Comparison of ENCODE assay signal across 18 cellular contexts in genomic region chr6:20620043-20620442, GRCh38.
DNase-seq lines count a peak whose midpoint lies in the region; ATAC-seq and TF ChIP-seq lines count a peak whose summit lies in the region.
"Had no signal": no experiment of that assay in that cellular context is flagged by ENCODE, and none has a peak within 500 bp of the region (broad histone marks: within the 10 kb centered on the region; RNA-seq: fewer than 3 reads in every experiment).

No MANE protein-coding gene starts in this region.

- no peak for TF ChIP-seq CTCF in IMR-90 (conservative IDR thresholded peaks at IDR 0.05; ENCODE audit: low read depth, low read length)
- no peak for TF ChIP-seq CTCF in chondrocyte (IDR thresholded peaks at IDR 0.05)
- no peak for TF ChIP-seq CTCF in osteoblast (IDR thresholded peaks at IDR 0.05; ENCODE audit: extremely low read depth, low read depth, low read length)

- H3K4me2 ChIP-seq in IMR-90 (ENCODE audit: low read depth, low read length) = peak overlapping the region; percentile 52; the same call in 1 of the 2 replicates
- H3K4me2 ChIP-seq in osteoblast (ENCODE audit: insufficient read depth, low read length) = peak overlapping the region; percentile 52
- H3K4me2 ChIP-seq: BLaER1 treated with 17β-estradiol and CSF1 and Interleukin-3, amounts not matched to agents 10 nM and 100 nM had no signal

- no peak overlapping the region for H3K4me3 ChIP-seq in IMR-90 (ENCODE audit: insufficient read depth, low read depth, low read length)
- no peak overlapping the region for H3K4me3 ChIP-seq in osteoblast (ENCODE audit: insufficient read depth, low read length)
- H3K4me3 ChIP-seq: BLaER1 treated with 17β-estradiol and CSF1 and Interleukin-3, amounts not matched to agents 10 nM and 100 nM; K562; SJCRH30 had no signal

- H4K5ac ChIP-seq in IMR-90 (ENCODE audit: low read depth, low read length) = no peak overlapping the region

- H3K9me1 ChIP-seq in IMR-90 (ENCODE audit: insufficient read depth, low read length) = no peaks in the 10 kb centered on the region

- in situ Hi-C loops in IMR-90 (cut with MboI; ENCODE audit: low sequenced_read_pairs) = no loop called here

- H2BK120ac ChIP-seq in IMR-90 (ENCODE audit: low read depth, low read length) = peak overlapping the region; percentile 55; the same call in 1 of the 2 replicates

- H3K56ac ChIP-seq in IMR-90 (ENCODE audit: extremely low read depth, insufficient read depth, low read length) = no peak overlapping the region; the same call in 1 of the 2 replicates

- WGBS in IMR-90 (ENCODE audit: extremely low coverage in 2 of 2, insufficient read length in 1 of 2), 2 experiments = no CpG with 5 or more reads among the region's 2 CpGs

- no peak overlapping the region for H2AK9ac ChIP-seq in IMR-90 (replicated peaks; ENCODE audit: low read depth, low read length, poor library complexity)

- peak overlapping the region; percentile 82 for H3K27ac Mint-ChIP-seq in chondrocyte (ENCODE audit: unreplicated experiment)
- H3K27ac Mint-ChIP-seq: CD8-positive, alpha-beta T cell had no signal

- H3K79me1 ChIP-seq in IMR-90 (ENCODE audit: low read depth in 1 of 2, low read length in 2 of 2) = peaks cover 3 to 14% of the 10 kb centered on the region in 2 experiments

- no peak overlapping the region for H2BK15ac ChIP-seq in IMR-90 (ENCODE audit: low read depth, low read length)

- H4K20me1 ChIP-seq in IMR-90 (ENCODE audit: insufficient read depth, low read length) (no peaks in the 10 kb centered on the region), osteoblast (ENCODE audit: insufficient read depth, low read length) (no peaks in the 10 kb centered on the region)
- H4K20me1 ChIP-seq: BLaER1 treated with 17β-estradiol and CSF1 and Interleukin-3, amounts not matched to agents 10 nM and 100 nM had no signal

- H4K91ac ChIP-seq in IMR-90 (ENCODE audit: insufficient read depth, low read depth, low read length) = no peak overlapping the region

- H3K79me2 ChIP-seq in osteoblast (ENCODE audit: insufficient read depth, low read length) = no peaks in the 10 kb centered on the region

- H3K27ac ChIP-seq in IMR-90 (ENCODE audit: insufficient read depth, low read length) (no peak overlapping the region), osteoblast (ENCODE audit: low read depth, low read length) (peak overlapping the region; percentile 54)
- H3K27ac ChIP-seq: BLaER1 treated with 17β-estradiol and CSF1 and Interleukin-3, amounts not matched to agents 10 nM and 100 nM; RWPE1; SJCRH30 had no signal

- H3K9me3 ChIP-seq in IMR-90 (ENCODE audit: control insufficient read depth, insufficient read depth, low read length) = no peaks in the 10 kb centered on the region
- H3K9me3 ChIP-seq in osteoblast (ENCODE audit: low read depth, low read length) = no peaks in the 10 kb centered on the region
- H3K9me3 ChIP-seq: SJCRH30 had no signal

- H3K27me3 Mint-ChIP-seq in chondrocyte (ENCODE audit: low read depth) = no peaks in the 10 kb centered on the region

- H3K4me3 Mint-ChIP-seq in chondrocyte (ENCODE audit: unreplicated experiment) = no peak overlapping the region
- H3K4me3 Mint-ChIP-seq: CD8-positive, alpha-beta T cell had no signal

- no peaks in the 10 kb centered on the region for H3K9me3 Mint-ChIP-seq in chondrocyte (ENCODE audit: low read depth)
- H3K9me3 Mint-ChIP-seq: CD8-positive, alpha-beta T cell had no signal

- peak overlapping the region in 1 of 2 experiments; percentile 46; a peak in 1 of 4 replicates for H4K8ac ChIP-seq in IMR-90 (ENCODE audit: low read depth in 2 of 2, low read length in 2 of 2)

- peak overlapping the region; percentile 84 for H2BK5ac ChIP-seq in IMR-90 (ENCODE audit: low read depth, low read length, poor library complexity, severe bottlenecking)

- no peak overlapping the region for H2AK5ac ChIP-seq in IMR-90 (ENCODE audit: low read depth, low read length)

- BruUV-seq in IMR-90 (replicated peaks; lab: Mats Ljungman, UMichigan) = no TSS peak

- no peaks in the 10 kb centered on the region for H3K36me3 ChIP-seq in IMR-90 (ENCODE audit: control insufficient read depth, insufficient read depth, low read length)
- H3K36me3 ChIP-seq in osteoblast (ENCODE audit: insufficient read depth, low read length) = no peaks in the 10 kb centered on the region
- H3K36me3 ChIP-seq: SJCRH30 had no signal

- H3K4me1 Mint-ChIP-seq in chondrocyte (ENCODE audit: low read depth) = peaks cover 43% of the 10 kb centered on the region

- no peak for TF ChIP-seq RAD21 in IMR-90 (IDR thresholded peaks at IDR 0.05; ENCODE audit: low read length)

- ATAC-seq in IMR-90 (ENCODE audit: low read depth) (peak; percentile 72), GM21717 (IDR thresholded peaks at IDR 0.05; ENCODE audit: unreplicated experiment) (no peak)
- ATAC-seq: CD8-positive, alpha-beta T cell; K562 had no signal

- no peak for TF ChIP-seq POLR2A in IMR-90 (IDR thresholded peaks at IDR 0.05; ENCODE audit: low read depth, low read length)

- H3K27me3 ChIP-seq in IMR-90 (ENCODE audit: control insufficient read depth, insufficient read depth, low read length) (no peaks in the 10 kb centered on the region), osteoblast (ENCODE audit: insufficient read depth, low read length) (no peaks in the 10 kb centered on the region)
- H3K27me3 ChIP-seq: BLaER1 treated with 17β-estradiol and CSF1 and Interleukin-3, amounts not matched to agents 10 nM and 100 nM; SJCRH30 had no signal

- H3K14ac ChIP-seq in IMR-90 (replicated peaks; ENCODE audit: low read depth, low read length) = no peak overlapping the region

- no peak overlapping the region; the same call in 1 of the 2 replicates for H3K18ac ChIP-seq in IMR-90 (ENCODE audit: low read depth, low read length)

- H3K23ac ChIP-seq in IMR-90 (ENCODE audit: low read depth, low read length) = no peak overlapping the region

- intact Hi-C loops in IMR-90 (cut with micrococcal nuclease) = no loop called here

- H3K9ac ChIP-seq in IMR-90 (ENCODE audit: low read depth, low read length) = no peak overlapping the region
- H3K9ac ChIP-seq: BLaER1 treated with 17β-estradiol and CSF1 and Interleukin-3, amounts not matched to agents 10 nM and 100 nM had no signal

- peak overlapping the region; percentile 6; the same call in 1 of the 2 replicates for H2BK20ac ChIP-seq in IMR-90 (ENCODE audit: low read depth, low read length)

- H3K36me3 Mint-ChIP-seq in chondrocyte (ENCODE audit: low read depth) = no peaks in the 10 kb centered on the region

- CTCF ChIA-PET in IMR-90 (lab: Yijun Ruan, JAX) = interaction anchor here (0.6 kb wide), 1 partner anchor 314 kb away, joined by 5 read pairs; no protein-coding TSS in a partner anchor

- H2AFZ ChIP-seq in IMR-90 (replicated peaks; ENCODE audit: low read length, poor library complexity) = no peak overlapping the region
- no peak overlapping the region for H2AFZ ChIP-seq in osteoblast (ENCODE audit: low read length)

- H3K4me1 ChIP-seq in IMR-90 (ENCODE audit: control insufficient read depth, insufficient read depth, low read length) (peaks cover 6% of the 10 kb centered on the region; the same call in 1 of the 2 replicates), osteoblast (ENCODE audit: insufficient read depth, low read length) (peaks cover 37% of the 10 kb centered on the region)
- H3K4me1 ChIP-seq: BLaER1 treated with 17β-estradiol and CSF1 and Interleukin-3, amounts not matched to agents 10 nM and 100 nM; SJCRH30 had no signal

- H3K4ac ChIP-seq in IMR-90 (ENCODE audit: low read depth, low read length) = no peak overlapping the region

- dilution Hi-C loops in IMR-90 (cut with HindIII; ENCODE audit: low sequenced_read_pairs, unreplicated experiment) = no loop called here

- POLR2A ChIA-PET in IMR-90 (lab: Charles Lee; ENCODE audit: unreplicated experiment) = no interaction called here

- DNase-seq in EL (peak; percentile 62), IMR-90 (peak; percentile 64), chondrocyte (ENCODE audit: low spot score) (no peak), osteoblast (ENCODE audit: insufficient read length, low spot score, missing footprints) (peak; percentile 30), inferior parietal cortex (ENCODE audit: extremely low spot score) (no peak), NCI-H2029 treated with DMSO at 0.1 percent for 48 hours (lab: John Stamatoyannopoulos, UW) (no peak)
- DNase-seq: Calu3; CD8-positive, alpha-beta T cell; H7; NCI-H1105; NCI-H2081 treated with DMSO at 0.1 percent for 48 hours; NCI-H510A; PC-3; SJCRH30 had no signal

TF ChIP-seq in IMR-90, 13 proteins besides CTCF, POLR2A, EP300 and RAD21:
- TF ChIP-seq MXI1 (IDR thresholded peaks at IDR 0.05; ENCODE audit: borderline replicate concordance, low read depth, low read length) (no peak), CEBPB (IDR thresholded peaks at IDR 0.05; ENCODE audit: low read depth, low read length) (peak; percentile 39; the same call in 1 of the 2 replicates), SMC3 (IDR thresholded peaks at IDR 0.05; ENCODE audit: low read depth, low read length) (no peak)

Comparison
In these comparisons a context has a peak if more than half of its experiments do, and no peak if none do; other contexts are left out.
1. DNase-seq: peak in EL (single experiment), IMR-90 (single experiment) and osteoblast (single experiment); none in chondrocyte (single experiment), inferior parietal cortex (single experiment) and NCI-H2029 treated with DMSO at 0.1 percent for 48 hours (single experiment).